1 cellular context compared by ENCODE assay signal in the genomic region with DNA sequence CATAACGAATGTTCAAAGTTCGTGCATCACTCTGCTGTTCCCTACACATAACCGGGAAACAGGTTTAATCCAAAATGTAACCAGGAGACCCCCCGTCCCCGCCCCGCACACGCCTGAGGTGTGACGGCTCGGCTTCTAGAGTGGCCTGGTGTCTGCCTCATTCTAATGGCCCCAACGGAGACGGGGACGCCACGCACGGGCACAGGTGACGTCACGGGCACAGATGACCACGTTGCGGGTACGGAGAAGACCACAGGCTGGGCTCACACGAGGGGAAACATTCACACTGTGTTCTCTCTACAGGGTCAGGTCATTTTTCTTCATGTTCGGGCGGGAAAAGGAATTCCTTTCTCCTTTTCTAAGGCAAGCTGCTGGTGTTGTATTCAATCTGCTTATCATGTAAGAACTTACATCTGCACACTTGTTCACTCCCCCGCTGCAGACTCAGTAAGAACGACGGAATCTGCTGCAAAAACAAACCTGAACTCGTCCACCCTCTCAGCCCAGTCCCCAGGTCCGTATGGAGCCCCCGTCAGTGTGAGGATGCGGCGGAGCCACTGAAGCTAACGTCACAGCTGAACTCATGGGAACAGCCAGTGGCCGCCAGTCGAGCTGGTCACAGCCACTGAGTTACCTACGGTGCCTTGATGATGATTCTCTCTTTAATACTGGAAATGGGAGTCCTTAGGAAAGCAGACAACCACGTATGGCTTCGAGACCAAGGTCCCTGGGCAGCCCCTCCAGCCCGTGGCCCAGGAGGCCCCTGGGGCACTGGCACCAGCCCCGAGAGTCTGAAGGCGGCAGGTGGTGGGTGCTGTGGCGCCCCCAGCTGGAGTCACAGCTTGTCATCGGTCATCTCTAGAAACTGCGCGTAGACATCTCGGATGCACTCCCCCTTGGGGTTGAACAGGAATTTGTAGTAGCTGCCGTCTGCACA.
TF ChIP-seq lines count a peak whose summit lies in the region.

No MANE protein-coding gene starts in this region.

TF ChIP-seq in K562, 482 proteins besides CTCF, POLR2A, EP300 and RAD21 (continued from another document):
- TF ChIP-seq, protein P1, sequence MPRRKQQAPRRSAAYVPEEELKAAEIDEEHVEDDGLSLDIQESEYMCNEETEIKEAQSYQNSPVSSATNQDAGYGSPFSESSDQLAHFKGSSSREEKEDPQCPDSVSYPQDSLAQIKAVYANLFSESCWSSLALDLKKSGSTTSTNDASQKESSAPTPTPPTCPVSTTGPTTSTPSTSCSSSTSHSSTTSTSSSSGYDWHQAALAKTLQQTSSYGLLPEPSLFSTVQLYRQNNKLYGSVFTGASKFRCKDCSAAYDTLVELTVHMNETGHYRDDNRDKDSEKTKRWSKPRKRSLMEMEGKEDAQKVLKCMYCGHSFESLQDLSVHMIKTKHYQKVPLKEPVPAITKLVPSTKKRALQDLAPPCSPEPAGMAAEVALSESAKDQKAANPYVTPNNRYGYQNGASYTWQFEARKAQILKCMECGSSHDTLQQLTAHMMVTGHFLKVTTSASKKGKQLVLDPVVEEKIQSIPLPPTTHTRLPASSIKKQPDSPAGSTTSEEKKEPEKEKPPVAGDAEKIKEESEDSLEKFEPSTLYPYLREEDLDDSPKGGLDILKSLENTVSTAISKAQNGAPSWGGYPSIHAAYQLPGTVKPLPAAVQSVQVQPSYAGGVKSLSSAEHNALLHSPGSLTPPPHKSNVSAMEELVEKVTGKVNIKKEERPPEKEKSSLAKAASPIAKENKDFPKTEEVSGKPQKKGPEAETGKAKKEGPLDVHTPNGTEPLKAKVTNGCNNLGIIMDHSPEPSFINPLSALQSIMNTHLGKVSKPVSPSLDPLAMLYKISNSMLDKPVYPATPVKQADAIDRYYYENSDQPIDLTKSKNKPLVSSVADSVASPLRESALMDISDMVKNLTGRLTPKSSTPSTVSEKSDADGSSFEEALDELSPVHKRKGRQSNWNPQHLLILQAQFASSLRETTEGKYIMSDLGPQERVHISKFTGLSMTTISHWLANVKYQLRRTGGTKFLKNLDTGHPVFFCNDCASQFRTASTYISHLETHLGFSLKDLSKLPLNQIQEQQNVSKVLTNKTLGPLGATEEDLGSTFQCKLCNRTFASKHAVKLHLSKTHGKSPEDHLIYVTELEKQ (CRISPR knock-in tag; IDR thresholded peaks at IDR 0.05): no peak
- no peak for TF ChIP-seq HSF4 (CRISPR knock-in tag; IDR thresholded peaks at IDR 0.05; ENCODE audit: borderline replicate concordance)
- TF ChIP-seq OTX1 (CRISPR knock-in tag; IDR thresholded peaks at IDR 0.05): no peak
- TF ChIP-seq, protein P2, sequence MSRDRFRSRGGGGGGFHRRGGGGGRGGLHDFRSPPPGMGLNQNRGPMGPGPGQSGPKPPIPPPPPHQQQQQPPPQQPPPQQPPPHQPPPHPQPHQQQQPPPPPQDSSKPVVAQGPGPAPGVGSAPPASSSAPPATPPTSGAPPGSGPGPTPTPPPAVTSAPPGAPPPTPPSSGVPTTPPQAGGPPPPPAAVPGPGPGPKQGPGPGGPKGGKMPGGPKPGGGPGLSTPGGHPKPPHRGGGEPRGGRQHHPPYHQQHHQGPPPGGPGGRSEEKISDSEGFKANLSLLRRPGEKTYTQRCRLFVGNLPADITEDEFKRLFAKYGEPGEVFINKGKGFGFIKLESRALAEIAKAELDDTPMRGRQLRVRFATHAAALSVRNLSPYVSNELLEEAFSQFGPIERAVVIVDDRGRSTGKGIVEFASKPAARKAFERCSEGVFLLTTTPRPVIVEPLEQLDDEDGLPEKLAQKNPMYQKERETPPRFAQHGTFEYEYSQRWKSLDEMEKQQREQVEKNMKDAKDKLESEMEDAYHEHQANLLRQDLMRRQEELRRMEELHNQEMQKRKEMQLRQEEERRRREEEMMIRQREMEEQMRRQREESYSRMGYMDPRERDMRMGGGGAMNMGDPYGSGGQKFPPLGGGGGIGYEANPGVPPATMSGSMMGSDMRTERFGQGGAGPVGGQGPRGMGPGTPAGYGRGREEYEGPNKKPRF (IDR thresholded peaks at IDR 0.05; ENCODE audit: low read depth, low read length): no peak
- no peak for TF ChIP-seq ZKSCAN1 (IDR thresholded peaks at IDR 0.05; ENCODE audit: low read depth, low read length)
- peak; percentile 45 for TF ChIP-seq POLR2G (IDR thresholded peaks at IDR 0.05; ENCODE audit: low read depth, low read length)
- TF ChIP-seq BCOR (IDR thresholded peaks at IDR 0.05): no peak
- TF ChIP-seq, protein P3, sequence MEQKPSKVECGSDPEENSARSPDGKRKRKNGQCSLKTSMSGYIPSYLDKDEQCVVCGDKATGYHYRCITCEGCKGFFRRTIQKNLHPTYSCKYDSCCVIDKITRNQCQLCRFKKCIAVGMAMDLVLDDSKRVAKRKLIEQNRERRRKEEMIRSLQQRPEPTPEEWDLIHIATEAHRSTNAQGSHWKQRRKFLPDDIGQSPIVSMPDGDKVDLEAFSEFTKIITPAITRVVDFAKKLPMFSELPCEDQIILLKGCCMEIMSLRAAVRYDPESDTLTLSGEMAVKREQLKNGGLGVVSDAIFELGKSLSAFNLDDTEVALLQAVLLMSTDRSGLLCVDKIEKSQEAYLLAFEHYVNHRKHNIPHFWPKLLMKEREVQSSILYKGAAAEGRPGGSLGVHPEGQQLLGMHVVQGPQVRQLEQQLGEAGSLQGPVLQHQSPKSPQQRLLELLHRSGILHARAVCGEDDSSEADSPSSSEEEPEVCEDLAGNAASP (IDR thresholded peaks at IDR 0.05): no peak
- TF ChIP-seq, protein P4, sequence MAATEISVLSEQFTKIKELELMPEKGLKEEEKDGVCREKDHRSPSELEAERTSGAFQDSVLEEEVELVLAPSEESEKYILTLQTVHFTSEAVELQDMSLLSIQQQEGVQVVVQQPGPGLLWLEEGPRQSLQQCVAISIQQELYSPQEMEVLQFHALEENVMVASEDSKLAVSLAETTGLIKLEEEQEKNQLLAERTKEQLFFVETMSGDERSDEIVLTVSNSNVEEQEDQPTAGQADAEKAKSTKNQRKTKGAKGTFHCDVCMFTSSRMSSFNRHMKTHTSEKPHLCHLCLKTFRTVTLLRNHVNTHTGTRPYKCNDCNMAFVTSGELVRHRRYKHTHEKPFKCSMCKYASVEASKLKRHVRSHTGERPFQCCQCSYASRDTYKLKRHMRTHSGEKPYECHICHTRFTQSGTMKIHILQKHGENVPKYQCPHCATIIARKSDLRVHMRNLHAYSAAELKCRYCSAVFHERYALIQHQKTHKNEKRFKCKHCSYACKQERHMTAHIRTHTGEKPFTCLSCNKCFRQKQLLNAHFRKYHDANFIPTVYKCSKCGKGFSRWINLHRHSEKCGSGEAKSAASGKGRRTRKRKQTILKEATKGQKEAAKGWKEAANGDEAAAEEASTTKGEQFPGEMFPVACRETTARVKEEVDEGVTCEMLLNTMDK (IDR thresholded peaks at IDR 0.05; ENCODE audit: borderline replicate concordance, insufficient read depth, low read depth, low read length, poor library complexity, severe bottlenecking): peak; percentile 92
- no peak for TF ChIP-seq DIDO1 (tag; IDR thresholded peaks at IDR 0.05; ENCODE audit: low read depth)
- no peak for TF ChIP-seq ZNF263 (CRISPR knock-in tag; IDR thresholded peaks at IDR 0.05; ENCODE audit: borderline replicate concordance)
- no peak for TF ChIP-seq ETV1 (tag; conservative IDR thresholded peaks at IDR 0.05; ENCODE audit: low read depth)
- TF ChIP-seq, protein P5, sequence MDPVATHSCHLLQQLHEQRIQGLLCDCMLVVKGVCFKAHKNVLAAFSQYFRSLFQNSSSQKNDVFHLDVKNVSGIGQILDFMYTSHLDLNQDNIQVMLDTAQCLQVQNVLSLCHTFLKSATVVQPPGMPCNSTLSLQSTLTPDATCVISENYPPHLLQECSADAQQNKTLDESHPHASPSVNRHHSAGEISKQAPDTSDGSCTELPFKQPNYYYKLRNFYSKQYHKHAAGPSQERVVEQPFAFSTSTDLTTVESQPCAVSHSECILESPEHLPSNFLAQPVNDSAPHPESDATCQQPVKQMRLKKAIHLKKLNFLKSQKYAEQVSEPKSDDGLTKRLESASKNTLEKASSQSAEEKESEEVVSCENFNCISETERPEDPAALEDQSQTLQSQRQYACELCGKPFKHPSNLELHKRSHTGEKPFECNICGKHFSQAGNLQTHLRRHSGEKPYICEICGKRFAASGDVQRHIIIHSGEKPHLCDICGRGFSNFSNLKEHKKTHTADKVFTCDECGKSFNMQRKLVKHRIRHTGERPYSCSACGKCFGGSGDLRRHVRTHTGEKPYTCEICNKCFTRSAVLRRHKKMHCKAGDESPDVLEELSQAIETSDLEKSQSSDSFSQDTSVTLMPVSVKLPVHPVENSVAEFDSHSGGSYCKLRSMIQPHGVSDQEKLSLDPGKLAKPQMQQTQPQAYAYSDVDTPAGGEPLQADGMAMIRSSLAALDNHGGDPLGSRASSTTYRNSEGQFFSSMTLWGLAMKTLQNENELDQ (CRISPR knock-in tag; IDR thresholded peaks at IDR 0.05; ENCODE audit: borderline replicate concordance): no peak
- TF ChIP-seq, protein P6, sequence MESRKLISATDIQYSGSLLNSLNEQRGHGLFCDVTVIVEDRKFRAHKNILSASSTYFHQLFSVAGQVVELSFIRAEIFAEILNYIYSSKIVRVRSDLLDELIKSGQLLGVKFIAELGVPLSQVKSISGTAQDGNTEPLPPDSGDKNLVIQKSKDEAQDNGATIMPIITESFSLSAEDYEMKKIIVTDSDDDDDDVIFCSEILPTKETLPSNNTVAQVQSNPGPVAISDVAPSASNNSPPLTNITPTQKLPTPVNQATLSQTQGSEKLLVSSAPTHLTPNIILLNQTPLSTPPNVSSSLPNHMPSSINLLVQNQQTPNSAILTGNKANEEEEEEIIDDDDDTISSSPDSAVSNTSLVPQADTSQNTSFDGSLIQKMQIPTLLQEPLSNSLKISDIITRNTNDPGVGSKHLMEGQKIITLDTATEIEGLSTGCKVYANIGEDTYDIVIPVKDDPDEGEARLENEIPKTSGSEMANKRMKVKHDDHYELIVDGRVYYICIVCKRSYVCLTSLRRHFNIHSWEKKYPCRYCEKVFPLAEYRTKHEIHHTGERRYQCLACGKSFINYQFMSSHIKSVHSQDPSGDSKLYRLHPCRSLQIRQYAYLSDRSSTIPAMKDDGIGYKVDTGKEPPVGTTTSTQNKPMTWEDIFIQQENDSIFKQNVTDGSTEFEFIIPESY (CRISPR knock-in tag; IDR thresholded peaks at IDR 0.05): peak; percentile 99
- TF ChIP-seq, protein P7, sequence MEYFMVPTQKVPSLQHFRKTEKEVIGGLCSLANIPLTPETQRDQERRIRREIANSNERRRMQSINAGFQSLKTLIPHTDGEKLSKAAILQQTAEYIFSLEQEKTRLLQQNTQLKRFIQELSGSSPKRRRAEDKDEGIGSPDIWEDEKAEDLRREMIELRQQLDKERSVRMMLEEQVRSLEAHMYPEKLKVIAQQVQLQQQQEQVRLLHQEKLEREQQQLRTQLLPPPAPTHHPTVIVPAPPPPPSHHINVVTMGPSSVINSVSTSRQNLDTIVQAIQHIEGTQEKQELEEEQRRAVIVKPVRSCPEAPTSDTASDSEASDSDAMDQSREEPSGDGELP (CRISPR knock-in tag; IDR thresholded peaks at IDR 0.05; ENCODE audit: borderline replicate concordance): peak; percentile 24; the same call in 1 of the 2 replicates
- no peak for TF ChIP-seq HDAC1 (IDR thresholded peaks at IDR 0.05)
- TF ChIP-seq POLR2AphosphoS5 (IDR thresholded peaks at IDR 0.05; ENCODE audit: control insufficient read depth, insufficient read depth, low read depth, low read length): peak; percentile 16; the same call in 1 of the 2 replicates
- TF ChIP-seq GATAD2B (IDR thresholded peaks at IDR 0.05; ENCODE audit: borderline replicate concordance): no peak
- TF ChIP-seq MCM5 (IDR thresholded peaks at IDR 0.05; ENCODE audit: low read depth): no peak
- TF ChIP-seq, protein P8, sequence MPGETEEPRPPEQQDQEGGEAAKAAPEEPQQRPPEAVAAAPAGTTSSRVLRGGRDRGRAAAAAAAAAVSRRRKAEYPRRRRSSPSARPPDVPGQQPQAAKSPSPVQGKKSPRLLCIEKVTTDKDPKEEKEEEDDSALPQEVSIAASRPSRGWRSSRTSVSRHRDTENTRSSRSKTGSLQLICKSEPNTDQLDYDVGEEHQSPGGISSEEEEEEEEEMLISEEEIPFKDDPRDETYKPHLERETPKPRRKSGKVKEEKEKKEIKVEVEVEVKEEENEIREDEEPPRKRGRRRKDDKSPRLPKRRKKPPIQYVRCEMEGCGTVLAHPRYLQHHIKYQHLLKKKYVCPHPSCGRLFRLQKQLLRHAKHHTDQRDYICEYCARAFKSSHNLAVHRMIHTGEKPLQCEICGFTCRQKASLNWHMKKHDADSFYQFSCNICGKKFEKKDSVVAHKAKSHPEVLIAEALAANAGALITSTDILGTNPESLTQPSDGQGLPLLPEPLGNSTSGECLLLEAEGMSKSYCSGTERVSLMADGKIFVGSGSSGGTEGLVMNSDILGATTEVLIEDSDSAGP (CRISPR knock-in tag; IDR thresholded peaks at IDR 0.05): no peak
- no peak for TF ChIP-seq RCOR1 (IDR thresholded peaks at IDR 0.05; ENCODE audit: borderline replicate concordance in 1 of 2, low read depth in 2 of 2, low read length in 2 of 2)
- TF ChIP-seq, protein P9, sequence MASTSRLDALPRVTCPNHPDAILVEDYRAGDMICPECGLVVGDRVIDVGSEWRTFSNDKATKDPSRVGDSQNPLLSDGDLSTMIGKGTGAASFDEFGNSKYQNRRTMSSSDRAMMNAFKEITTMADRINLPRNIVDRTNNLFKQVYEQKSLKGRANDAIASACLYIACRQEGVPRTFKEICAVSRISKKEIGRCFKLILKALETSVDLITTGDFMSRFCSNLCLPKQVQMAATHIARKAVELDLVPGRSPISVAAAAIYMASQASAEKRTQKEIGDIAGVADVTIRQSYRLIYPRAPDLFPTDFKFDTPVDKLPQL (IDR thresholded peaks at IDR 0.05; ENCODE audit: extremely low read depth, insufficient read length): no peak
- no peak for TF ChIP-seq ASH1L (IDR thresholded peaks at IDR 0.05; ENCODE audit: borderline replicate concordance, low read depth, partially characterized antibody)
- TF ChIP-seq ZNF311 (CRISPR knock-in tag; IDR thresholded peaks at IDR 0.05): no peak
- TF ChIP-seq, protein P10, sequence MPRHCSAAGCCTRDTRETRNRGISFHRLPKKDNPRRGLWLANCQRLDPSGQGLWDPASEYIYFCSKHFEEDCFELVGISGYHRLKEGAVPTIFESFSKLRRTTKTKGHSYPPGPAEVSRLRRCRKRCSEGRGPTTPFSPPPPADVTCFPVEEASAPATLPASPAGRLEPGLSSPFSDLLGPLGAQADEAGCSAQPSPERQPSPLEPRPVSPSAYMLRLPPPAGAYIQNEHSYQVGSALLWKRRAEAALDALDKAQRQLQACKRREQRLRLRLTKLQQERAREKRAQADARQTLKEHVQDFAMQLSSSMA (CRISPR knock-in tag; IDR thresholded peaks at IDR 0.05): no peak
- TF ChIP-seq POLR3A (IDR thresholded peaks at IDR 0.05; ENCODE audit: borderline replicate concordance, extremely low read depth, insufficient read depth, insufficient read length): no peak
- no peak for TF ChIP-seq TEAD4 (IDR thresholded peaks at IDR 0.05; ENCODE audit: low read length)
- no peak for TF ChIP-seq TEAD4 (CRISPR knock-in tag; IDR thresholded peaks at IDR 0.05; ENCODE audit: borderline replicate concordance)
- no peak for TF ChIP-seq ZNF764 (CRISPR knock-in tag; IDR thresholded peaks at IDR 0.05; ENCODE audit: low read depth)
- TF ChIP-seq, protein P11, sequence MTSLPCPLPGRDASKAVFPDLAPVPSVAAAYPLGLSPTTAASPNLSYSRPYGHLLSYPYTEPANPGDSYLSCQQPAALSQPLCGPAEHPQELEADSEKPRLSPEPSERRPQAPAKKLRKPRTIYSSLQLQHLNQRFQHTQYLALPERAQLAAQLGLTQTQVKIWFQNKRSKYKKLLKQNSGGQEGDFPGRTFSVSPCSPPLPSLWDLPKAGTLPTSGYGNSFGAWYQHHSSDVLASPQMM (CRISPR knock-in tag; IDR thresholded peaks at IDR 0.05): no peak
- no peak for TF ChIP-seq THRAP3 (IDR thresholded peaks at IDR 0.05; ENCODE audit: borderline replicate concordance)
